ENCODE assay signal across 11 cellular contexts in the genomic region with DNA sequence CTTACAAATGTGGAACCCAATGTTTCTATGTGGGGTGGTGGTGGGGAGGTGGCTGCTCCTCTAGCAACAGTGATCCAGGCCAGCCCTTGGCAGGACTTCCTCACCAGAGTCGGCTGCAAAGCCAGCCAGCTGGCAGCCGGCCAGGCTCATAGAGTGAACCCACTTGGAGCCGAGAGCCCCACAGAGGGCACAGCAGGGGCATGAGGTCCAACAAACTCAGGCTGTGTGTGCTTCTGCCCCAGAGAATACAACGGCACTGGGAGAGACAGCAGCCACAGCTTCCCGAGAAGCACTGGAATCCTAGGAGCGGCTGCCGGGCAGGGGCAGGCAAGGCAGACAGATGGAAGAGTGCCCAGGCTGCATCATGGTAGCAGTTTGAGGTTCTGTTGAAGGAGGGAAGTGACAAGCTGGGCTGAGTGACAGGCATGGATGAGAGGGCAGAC. TPM values are rescaled to one million over a fixed set of nuclear protein-coding genes. Genes with fewer than 3 reads are reported as not detected.
A peak's percentile ranks its signal among the peaks of the same experiment; 100 is the strongest.
DNase-seq lines count a peak whose midpoint lies in the region; ATAC-seq, FAIRE-seq and TF ChIP-seq lines count a peak whose summit lies in the region.
"Had no signal": no experiment of that assay in that cellular context is flagged by ENCODE, and none has a peak within 500 bp of the region (broad histone marks: within the 10 kb centered on the region; RNA-seq: fewer than 3 reads in every experiment).

No MANE protein-coding gene starts in this region.

- no peaks in the 10 kb centered on the region for H3K9me3 ChIP-seq in sigmoid colon
- no peaks in the 10 kb centered on the region for H3K9me3 ChIP-seq in prostate gland
- H3K9me3 ChIP-seq: ovary had no signal

- no peak for TF ChIP-seq POLR2A in GM12891 (IDR thresholded peaks at IDR 0.05; ENCODE audit: low read depth, low read length)
- TF ChIP-seq POLR2A in sigmoid colon (IDR thresholded peaks at IDR 0.05): no peak
- no peak for TF ChIP-seq POLR2A in prostate gland (IDR thresholded peaks at IDR 0.05)

- H3K4me3 ChIP-seq in sigmoid colon: no peak overlapping the region
- no peak overlapping the region for H3K4me3 ChIP-seq in prostate gland
- H3K4me3 ChIP-seq: hepatocyte, ovary had no signal

- 16 to 54% methylated on average over 7 of the region's 7 CpGs for WGBS in sigmoid colon, 2 donors
- WGBS in prostate gland: 30% methylated on average over 7 of the region's 7 CpGs

- H3K4me3 Mint-ChIP-seq in glutamatergic neuron (ENCODE audit: unreplicated experiment): no peak overlapping the region
- no peak overlapping the region for H3K4me3 Mint-ChIP-seq in stimulated activated naive B cell treated with anti-CD40 and anti-IgM and Interleukin-4, amounts not matched to agents 10 μg/mL and 1 μg/mL and 100 μg/mL, for 72 hours

- peak; percentile 54 for FAIRE-seq in GM12891 (lab: Jason Lieb, UNC)

- ATAC-seq in stimulated activated naive B cell treated with anti-CD40 and anti-IgM and Interleukin-4, amounts not matched to agents 10 μg/mL and 1 μg/mL and 100 μg/mL, for 72 hours (replicated peaks): no peak

- H3K36me3 ChIP-seq in sigmoid colon: no peaks in the 10 kb centered on the region
- H3K36me3 ChIP-seq in prostate gland: no peaks in the 10 kb centered on the region
- H3K36me3 ChIP-seq: ovary had no signal

- TF ChIP-seq CTCF in glutamatergic neuron (IDR thresholded peaks at IDR 0.05; ENCODE audit: partially characterized antibody, unreplicated experiment): no peak
- TF ChIP-seq CTCF in sigmoid colon (IDR thresholded peaks at IDR 0.05): no peak
- no peak for TF ChIP-seq CTCF in prostate gland (IDR thresholded peaks at IDR 0.05)

- H3K36me3 Mint-ChIP-seq in glutamatergic neuron (ENCODE audit: unreplicated experiment): no peaks in the 10 kb centered on the region
- H3K36me3 Mint-ChIP-seq in stimulated activated naive B cell treated with anti-CD40 and anti-IgM and Interleukin-4, amounts not matched to agents 10 μg/mL and 1 μg/mL and 100 μg/mL, for 72 hours: no peaks in the 10 kb centered on the region

- H3K27ac ChIP-seq in sigmoid colon (peak overlapping the region in 2 of 4 donors; percentile 14 to 21), prostate gland (no peak overlapping the region)
- H3K27ac ChIP-seq: hepatocyte, ovary had no signal

- H3K9me3 Mint-ChIP-seq in glutamatergic neuron (ENCODE audit: unreplicated experiment): no peaks in the 10 kb centered on the region
- no peaks in the 10 kb centered on the region for H3K9me3 Mint-ChIP-seq in stimulated activated naive B cell treated with anti-CD40 and anti-IgM and Interleukin-4, amounts not matched to agents 10 μg/mL and 1 μg/mL and 100 μg/mL, for 72 hours

- no peak for TF ChIP-seq EP300 in sigmoid colon (IDR thresholded peaks at IDR 0.05)

- peaks cover 2% of the 10 kb centered on the region for H3K4me1 Mint-ChIP-seq in glutamatergic neuron (ENCODE audit: low read depth, unreplicated experiment)
- H3K4me1 Mint-ChIP-seq in stimulated activated naive B cell treated with anti-CD40 and anti-IgM and Interleukin-4, amounts not matched to agents 10 μg/mL and 1 μg/mL and 100 μg/mL, for 72 hours: peaks cover 0 to 4% of the 10 kb centered on the region in 2 donors

- H3K4me1 ChIP-seq in sigmoid colon (peaks cover 0 to 5% (median 0%) of the 10 kb centered on the region in 4 donors), prostate gland (replicated peaks) (no peaks in the 10 kb centered on the region)

- DNase-seq in GM12891 (ENCODE audit: insufficient read length, low spot score) (no peak), NCI-H345 (lab: John Stamatoyannopoulos, UW) (peak; percentile 87), glutamatergic neuron (no peak), sigmoid colon (peak; percentile 78), prostate gland (ENCODE audit: low spot score) (no peak)
- DNase-seq in stimulated activated CD4-positive, alpha-beta T cell treated with anti-CD3 and anti-CD28 coated beads, Interleukin-4, amount 100 ng/mL, for 24 hours: no peak
- DNase-seq in stimulated activated naive B cell treated with anti-CD40 and anti-IgM and Interleukin-4, amounts not matched to agents 10 μg/mL and 1 μg/mL and 100 μg/mL, for 72 hours: no peak
- no peak for DNase-seq in effector CD4-positive, alpha-beta T cell
- DNase-seq: activated CD4-positive, alpha-beta T cell treated with anti-CD3 and anti-CD28 coated beads, Interleukin-2, amount 50 U/mL, for 4 hours had no signal

- peaks cover 2% of the 10 kb centered on the region for H3K27me3 Mint-ChIP-seq in glutamatergic neuron (ENCODE audit: unreplicated experiment)
- H3K27me3 Mint-ChIP-seq in stimulated activated naive B cell treated with anti-CD40 and anti-IgM and Interleukin-4, amounts not matched to agents 10 μg/mL and 1 μg/mL and 100 μg/mL, for 72 hours: peaks cover 0 to 21% of the 10 kb centered on the region in 2 donors

- H3K27ac Mint-ChIP-seq in glutamatergic neuron (ENCODE audit: unreplicated experiment): peak overlapping the region; percentile 84
- H3K27ac Mint-ChIP-seq in stimulated activated naive B cell treated with anti-CD40 and anti-IgM and Interleukin-4, amounts not matched to agents 10 μg/mL and 1 μg/mL and 100 μg/mL, for 72 hours: no peak overlapping the region

- intact Hi-C loops in sigmoid colon (cut with DNase I) (no loop called here), prostate gland (cut with DNase I) (loop anchor here (10.0 kb wide), 1 partner anchor 120 kb away; no protein-coding TSS in a partner anchor)

- no peaks in the 10 kb centered on the region for H3K27me3 ChIP-seq in sigmoid colon
- H3K27me3 ChIP-seq in prostate gland (replicated peaks; ENCODE audit: insufficient read depth): no peaks in the 10 kb centered on the region
- H3K27me3 ChIP-seq: hepatocyte, ovary had no signal

TF ChIP-seq in GM12891, 5 proteins besides CTCF, POLR2A, EP300 and RAD21:
- TF ChIP-seq PAX5 (IDR thresholded peaks at IDR 0.05; ENCODE audit: insufficient read depth, low read length, severe bottlenecking) (no peak), SPI1 (IDR thresholded peaks at IDR 0.05; ENCODE audit: low read depth, low read length) (no peak), POLR2AphosphoS5 (IDR thresholded peaks at IDR 0.05; ENCODE audit: low read depth, low read length) (no peak), TAF1 (IDR thresholded peaks at IDR 0.05; ENCODE audit: low read depth, low read length) (no peak), POU2F2 (IDR thresholded peaks at IDR 0.05; ENCODE audit: low read depth, low read length) (no peak)

RNA-seq across cellular contexts. Expression of a gene that starts 23.5 kb away (rescaled TPM):
- 1.5 TPM for polyA plus RNA-seq in GM12891 (2012; ENCODE audit: low read depth, missing spikeins)
- total RNA-seq in glutamatergic neuron (ENCODE audit: unreplicated experiment) (not detected), sigmoid colon (under 1 TPM in 1 of 4 donors, not detected in 3; 0.54 TPM), prostate gland (10 to 100 TPM in 1 of 2 donors, not detected in 1; 13.9 TPM)
- polyA plus RNA-seq in sigmoid colon: 1 to 10 TPM; 3.0 to 5.3 (median 3.6) TPM

RNA-seq across cellular contexts. Expression of a gene that starts 42.0 kb away (rescaled TPM):
- polyA plus RNA-seq in GM12891 (2012; ENCODE audit: low read depth, missing spikeins): 245 TPM
- total RNA-seq in glutamatergic neuron (ENCODE audit: unreplicated experiment) (243 TPM), sigmoid colon (100 to 1,000 TPM in 1 of 4 donors, 10 to 100 TPM in 3; 48.2 to 103 (median 69.4) TPM), prostate gland (100 to 1,000 TPM in 1 of 2 donors, 10 to 100 TPM in 1; 20.5 to 175 TPM)
- 10 to 100 TPM in 1 of 3 donors, 1 to 10 TPM in 2; 5.3 to 32.5 (median 6.0) TPM for polyA plus RNA-seq in sigmoid colon

RNA-seq across cellular contexts. Expression of a gene that starts 56.5 kb away (rescaled TPM):
- polyA plus RNA-seq in GM12891 (2012; ENCODE audit: low read depth, missing spikeins): 9,560 TPM
- total RNA-seq in glutamatergic neuron (ENCODE audit: unreplicated experiment): 1,088 TPM
- total RNA-seq in sigmoid colon: 1,000 to 10,000 TPM; 1,495 to 7,662 (median 5,013) TPM
- over 10,000 TPM in 1 of 3 donors, 1,000 to 10,000 TPM in 2; 6,879 to 11,369 (median 6,972) TPM for polyA plus RNA-seq in sigmoid colon
- total RNA-seq in prostate gland: 1,000 to 10,000 TPM; 2,133 to 2,412 TPM

Comparison
In these comparisons a context has a peak if more than half of its experiments do, and no peak if none do; other contexts are left out.
1. DNase-seq: peak in NCI-H345 (single experiment) and sigmoid colon (single experiment); none in GM12891 (single experiment), glutamatergic neuron (single experiment), stimulated activated CD4-positive, alpha-beta T cell treated with anti-CD3 and anti-CD28 coated beads, Interleukin-4, amount 100 ng/mL, for 24 hours (single experiment), prostate gland (single experiment), stimulated activated naive B cell treated with anti-CD40 and anti-IgM and Interleukin-4, amounts not matched to agents 10 μg/mL and 1 μg/mL and 100 μg/mL, for 72 hours (single experiment) and effector CD4-positive, alpha-beta T cell (single experiment).